In the genomic region with DNA sequence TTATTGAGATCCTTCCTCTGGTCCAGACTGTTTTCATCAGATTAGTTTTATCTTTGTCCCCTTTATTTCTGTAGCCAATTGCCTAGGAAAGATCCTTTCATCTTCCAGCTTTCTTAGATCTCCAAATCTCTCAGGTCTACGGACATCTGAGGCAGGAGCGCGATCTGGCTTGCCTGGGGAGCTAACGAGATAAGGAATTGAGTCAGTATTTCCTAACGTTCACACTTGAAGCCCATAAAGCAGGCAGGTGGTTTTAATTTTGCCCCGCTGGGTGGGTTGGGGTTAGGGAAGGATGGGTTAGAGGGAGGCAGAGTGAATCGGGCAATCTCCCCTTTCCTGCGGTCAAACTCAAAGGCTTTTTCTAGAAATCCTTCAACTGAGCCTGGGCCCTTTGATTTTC, we compare ENCODE assay signal across 7 cellular contexts. TPM values are rescaled to one million over a fixed set of nuclear protein-coding genes. Genes with fewer than 3 reads are reported as not detected.
DNase-seq lines count a peak whose midpoint lies in the region; ATAC-seq and TF ChIP-seq lines count a peak whose summit lies in the region.

No MANE protein-coding gene starts in this region.

- peak overlapping the region; percentile 70; the same call in 1 of the 2 replicates for H3K27ac Mint-ChIP-seq in GM23338

- H2BK5ac ChIP-seq in trophoblast cell (ENCODE audit: low read depth, low read length, poor library complexity), result no peak overlapping the region

- H3K14ac ChIP-seq in trophoblast cell (ENCODE audit: low read length), result no peak overlapping the region

- H3K9me3 ChIP-seq in endocrine pancreas (ENCODE audit: control insufficient read depth, low read length), result no peaks in the 10 kb centered on the region
- H3K9me3 ChIP-seq in trophoblast cell (ENCODE audit: insufficient read depth, low read depth, low read length), result no peaks in the 10 kb centered on the region

- H3K9me2 ChIP-seq in GM23338 (ENCODE audit: insufficient read depth), result no peaks in the 10 kb centered on the region

- H3K36me3 Mint-ChIP-seq in GM23338 (ENCODE audit: low read depth), result no peaks in the 10 kb centered on the region; the same call in 2 of the 3 replicates

- H3K4ac ChIP-seq in trophoblast cell (ENCODE audit: low read depth, low read length), result no peak overlapping the region

- H3K79me1 ChIP-seq in trophoblast cell (ENCODE audit: low read length), result peaks cover 5% of the 10 kb centered on the region

- no peak overlapping the region for H3K23ac ChIP-seq in trophoblast cell (ENCODE audit: low read length)

- H2AFZ ChIP-seq in GM23338 (peak overlapping the region; percentile 98), trophoblast cell (ENCODE audit: insufficient read depth, low read length, poor library complexity) (no peak overlapping the region)

- peak overlapping the region; percentile 70 for H4K8ac ChIP-seq in trophoblast cell (ENCODE audit: low read depth, low read length)

- no peak for DNase-seq in GM23338 (ENCODE audit: low spot score)
- peak; percentile 27 for DNase-seq in SK-N-DZ (ENCODE audit: low spot score)
- no peak for DNase-seq in trophoblast cell
- DNase-seq in Kasumi-1 (lab: John Stamatoyannopoulos, UW), result no peak
- no peak for DNase-seq in NK-92 (lab: John Stamatoyannopoulos, UW; ENCODE audit: unreplicated experiment)

- H3K4me1 ChIP-seq in GM23338 (ENCODE audit: insufficient read depth), result peaks cover 11% of the 10 kb centered on the region; the same call in 1 of the 2 replicates
- no peaks in the 10 kb centered on the region for H3K4me1 ChIP-seq in endocrine pancreas (ENCODE audit: control insufficient read depth, insufficient read depth, low read length)
- H3K4me1 ChIP-seq in trophoblast cell (ENCODE audit: control insufficient read depth in 1 of 2, insufficient read depth in 2 of 2, low read length in 2 of 2), result peaks cover 0 to 5% of the 10 kb centered on the region in 2 experiments

- peak overlapping the region; percentile 99 for H3K4me3 Mint-ChIP-seq in GM23338

- ATAC-seq in GM23338, result no peak
- no peak for ATAC-seq in GM21717 (IDR thresholded peaks at IDR 0.05; ENCODE audit: unreplicated experiment)

- no peak overlapping the region for H2AK5ac ChIP-seq in trophoblast cell (ENCODE audit: low read length)

- peaks cover 38% of the 10 kb centered on the region for H3K79me2 ChIP-seq in GM23338 (replicated peaks; ENCODE audit: insufficient read depth)
- peaks cover 6% of the 10 kb centered on the region for H3K79me2 ChIP-seq in trophoblast cell (ENCODE audit: control insufficient read depth, insufficient read depth, low read length, poor library complexity)

- H4K20me1 ChIP-seq in GM23338 (replicated peaks; ENCODE audit: insufficient read depth), result peaks cover 10% of the 10 kb centered on the region; the same call in 1 of the 2 replicates

- peaks cover 4% of the 10 kb centered on the region; the same call in 1 of the 3 replicates for H3K9me3 Mint-ChIP-seq in GM23338

- H3K27me3 ChIP-seq in GM23338 (ENCODE audit: insufficient read depth) (no peaks in the 10 kb centered on the region), endocrine pancreas (ENCODE audit: control insufficient read depth, insufficient read depth, low read length) (no peaks in the 10 kb centered on the region), trophoblast cell (ENCODE audit: insufficient read depth, low read length) (no peaks in the 10 kb centered on the region)

- TF ChIP-seq CTCF in GM23338 (conservative IDR thresholded peaks at IDR 0.05; ENCODE audit: low read depth in 2 of 2), result no peak

- H3K18ac ChIP-seq in trophoblast cell (ENCODE audit: low read length), result no peak overlapping the region

- WGBS in trophoblast cell (ENCODE audit: extremely low coverage, insufficient coverage, insufficient read length), result no CpG with 5 or more reads among the region's 8 CpGs

- no peaks in the 10 kb centered on the region for H3K36me3 ChIP-seq in GM23338 (ENCODE audit: insufficient read depth)
- no peaks in the 10 kb centered on the region for H3K36me3 ChIP-seq in endocrine pancreas (ENCODE audit: control insufficient read depth, insufficient read depth, low read length)
- no peaks in the 10 kb centered on the region for H3K36me3 ChIP-seq in trophoblast cell (ENCODE audit: control insufficient read depth in 1 of 2, insufficient read depth in 2 of 2, low read length in 2 of 2)

- H2BK12ac ChIP-seq in trophoblast cell (ENCODE audit: low read length), result peak overlapping the region; percentile 52

- H3K4me1 Mint-ChIP-seq in GM23338, result peaks cover 6% of the 10 kb centered on the region

- H4K12ac ChIP-seq in trophoblast cell (ENCODE audit: low read depth, low read length), result peak overlapping the region; percentile 52

- H3K4me3 ChIP-seq in GM23338, result peak overlapping the region; percentile 69; the same call in 1 of the 2 replicates
- peak overlapping the region; percentile 40 for H3K4me3 ChIP-seq in endocrine pancreas (ENCODE audit: control insufficient read depth, insufficient read depth, low read length)
- no peak overlapping the region for H3K4me3 ChIP-seq in trophoblast cell (ENCODE audit: low read depth, low read length)

- H3K4me2 ChIP-seq in GM23338 (peak overlapping the region; percentile 69; the same call in 1 of the 2 replicates), trophoblast cell (ENCODE audit: low read length) (peak overlapping the region; percentile 54)

- H3F3A ChIP-seq in GM23338 (replicated peaks; ENCODE audit: low read depth), result no peaks in the 10 kb centered on the region; the same call in 1 of the 2 replicates

- H3K27me3 Mint-ChIP-seq in GM23338 (ENCODE audit: insufficient read depth, low read depth, poor library complexity), result peaks cover 11% of the 10 kb centered on the region

- H2BK120ac ChIP-seq in trophoblast cell (ENCODE audit: insufficient read depth, low read length, poor library complexity), result no peak overlapping the region

- H3K27ac ChIP-seq in GM23338 (ENCODE audit: low read depth) (no peak overlapping the region; the same call in 1 of the 2 replicates), trophoblast cell (ENCODE audit: low read depth, low read length) (no peak overlapping the region)

- H4K91ac ChIP-seq in trophoblast cell (ENCODE audit: low read depth, low read length), result no peak overlapping the region

- H3K9ac ChIP-seq in endocrine pancreas (ENCODE audit: control insufficient read depth, insufficient read depth, low read length) (no peak overlapping the region), trophoblast cell (ENCODE audit: low read length) (no peak overlapping the region)

TF ChIP-seq in GM23338, 12 proteins besides CTCF, POLR2A, EP300 and RAD21 (continues in another document):
- TF ChIP-seq POLR2AphosphoS5 (IDR thresholded peaks at IDR 0.05; ENCODE audit: low read depth) (no peak), ZNF331 (CRISPR knock-in tag; IDR thresholded peaks at IDR 0.05; ENCODE audit: low read depth) (no peak), STAT1 (IDR thresholded peaks at IDR 0.05; ENCODE audit: unreplicated experiment) (no peak), ZNF114 (CRISPR knock-in tag; IDR thresholded peaks at IDR 0.05) (no peak)

RNA-seq across cellular contexts. Expression of a gene that starts 0.7 kb away (rescaled TPM):
- total RNA-seq in GM23338 (2014; rRNA removed; shearing (Covaris generic)), result 77.8 and 86.9 TPM in 2 replicates
- 48.7 and 53.5 TPM in 2 replicates for polyA plus RNA-seq in GM23338 (2016; fragmentation: Nextera tagmentation; extraction: Ambion mirVana)
- 24.8 and 25.9 TPM in 2 replicates for polyA plus RNA-seq in SK-N-DZ (2014; cell fraction: cytosol; rRNA removed)
- 85.3 and 102 TPM in 2 replicates for polyA plus RNA-seq in SK-N-DZ (2014; cell fraction: nucleus; rRNA removed)
- 56.3 and 58.4 TPM in 2 replicates for polyA plus RNA-seq in trophoblast cell (2013)

RNA-seq across cellular contexts. Expression of a gene that starts 38.0 kb away (rescaled TPM):
- total RNA-seq in GM23338 (2014; rRNA removed; shearing (Covaris generic)), result 24.2 and 26.3 TPM in 2 replicates
- 17.2 and 21.2 TPM in 2 replicates for polyA plus RNA-seq in GM23338 (2016; fragmentation: Nextera tagmentation; extraction: Ambion mirVana)
- 16.0 and 22.0 TPM in 2 replicates for polyA plus RNA-seq in SK-N-DZ (2014; cell fraction: cytosol; rRNA removed)
- 268 and 336 TPM in 2 replicates for polyA plus RNA-seq in SK-N-DZ (2014; cell fraction: nucleus; rRNA removed)
- polyA plus RNA-seq in trophoblast cell (2013), result 24.6 and 25.4 TPM in 2 replicates

RNA-seq across cellular contexts. Expression of a gene that starts 38.1 kb away (rescaled TPM):
- 18.3 and 22.1 TPM in 2 replicates for total RNA-seq in GM23338 (2014; rRNA removed; shearing (Covaris generic))
- 22.2 and 26.8 TPM in 2 replicates for polyA plus RNA-seq in GM23338 (2016; fragmentation: Nextera tagmentation; extraction: Ambion mirVana)
- 32.8 and 33.5 TPM in 2 replicates for polyA plus RNA-seq in SK-N-DZ (2014; cell fraction: cytosol; rRNA removed)
- 41.0 and 68.9 TPM in 2 replicates for polyA plus RNA-seq in SK-N-DZ (2014; cell fraction: nucleus; rRNA removed)
- 18.4 and 18.5 TPM in 2 replicates for polyA plus RNA-seq in trophoblast cell (2013)

RNA-seq across cellular contexts. Expression of a gene that starts 50.4 kb away (rescaled TPM):
- total RNA-seq in GM23338 (2014; rRNA removed; shearing (Covaris generic)), result 16.9 and 23.5 TPM in 2 replicates
- polyA plus RNA-seq in GM23338 (2016; fragmentation: Nextera tagmentation; extraction: Ambion mirVana), result 28.9 and 31.6 TPM in 2 replicates
- 61.0 and 63.3 TPM in 2 replicates for polyA plus RNA-seq in SK-N-DZ (2014; cell fraction: cytosol; rRNA removed)
- 159 and 177 TPM in 2 replicates for polyA plus RNA-seq in SK-N-DZ (2014; cell fraction: nucleus; rRNA removed)
- polyA plus RNA-seq in trophoblast cell (2013), result 19.9 and 21.9 TPM in 2 replicates

RNA-seq across cellular contexts. Expression of a gene that starts 50.5 kb away (rescaled TPM):
- 26.4 and 32.8 TPM in 2 replicates for total RNA-seq in GM23338 (2014; rRNA removed; shearing (Covaris generic))
- 14.6 and 14.9 TPM in 2 replicates for polyA plus RNA-seq in GM23338 (2016; fragmentation: Nextera tagmentation; extraction: Ambion mirVana)
- polyA plus RNA-seq in SK-N-DZ (2014; cell fraction: cytosol; rRNA removed), result 7.6 and 12.7 TPM in 2 replicates
- 8.9 and 24.1 TPM in 2 replicates for polyA plus RNA-seq in SK-N-DZ (2014; cell fraction: nucleus; rRNA removed)
- 10.9 and 11.3 TPM in 2 replicates for polyA plus RNA-seq in trophoblast cell (2013)
